In genomic region chr5:172193872-172194271, GRCh38 we compare ENCODE assay signal across 24 cellular contexts. TPM values are rescaled to one million over a fixed set of nuclear protein-coding genes. Genes with fewer than 3 reads are reported as not detected.
DNase-seq lines count a peak whose midpoint lies in the region; ATAC-seq, FAIRE-seq and TF ChIP-seq lines count a peak whose summit lies in the region.
"Had no signal": no experiment of that assay in that cellular context is flagged by ENCODE, and none has a peak within 500 bp of the region (broad histone marks: within the 10 kb centered on the region; RNA-seq: fewer than 3 reads in every experiment).

EFCAB9 (plus strand) TSS chr5:172194172; CDS start chr5:172194173, 1 bp downstream.

- no peak for TF ChIP-seq RAD21 in HepG2 (CRISPR knock-in tag; IDR thresholded peaks at IDR 0.05)
- TF ChIP-seq RAD21 in H1 (IDR thresholded peaks at IDR 0.05 in 1 of 2, conservative IDR thresholded peaks at IDR 0.05 in 1 of 2; ENCODE audit: low read depth in 2 of 2, low read length in 2 of 2) = no peak

- H2AFZ ChIP-seq in HepG2 (ENCODE audit: low read length) (peak within 1 kb of the TSS; percentile 70), H1 (ENCODE audit: low read length) (no peak within 1 kb of the TSS), smooth muscle cell (ENCODE audit: low read depth) (no peak within 1 kb of the TSS)

- H3K23ac ChIP-seq in H1 (ENCODE audit: insufficient read length) = no peak within 1 kb of the TSS

- H2BK15ac ChIP-seq in H1 (ENCODE audit: low read length) = no peak within 1 kb of the TSS

- 0 out of 2 replicates have a peak within 1 kb of the TSS, but pooled peaks have one; percentile 10 for H3K9ac ChIP-seq in HepG2 (ENCODE audit: insufficient read depth, low read depth, low read length)
- H3K9ac ChIP-seq in H1 (replicated peaks in 1 of 4; ENCODE audit: extremely low read depth in 1 of 4, low read depth in 3 of 4, low read length in 3 of 4) = no peak within 1 kb of the TSS
- H3K9ac ChIP-seq in smooth muscle cell (ENCODE audit: low read depth) = no peak within 1 kb of the TSS

- no peak within 1 kb of the TSS for H4K91ac ChIP-seq in H1 (replicated peaks; ENCODE audit: insufficient read length, low read length)

- H4K5ac ChIP-seq in H1 (ENCODE audit: insufficient read length, low read depth, low read length) = no peak within 1 kb of the TSS

- H3K23me2 ChIP-seq in H1 (ENCODE audit: low read depth, low read length) = peaks cover 5% of the 10 kb centered on the region; the same call in 1 of the 2 replicates

- TF ChIP-seq CTCF in HepG2 (CRISPR knock-in tag; IDR thresholded peaks at IDR 0.05) (no peak), right lobe of liver (IDR thresholded peaks at IDR 0.05) (no peak), Panc1 (IDR thresholded peaks at IDR 0.05) (no peak), H1 (IDR thresholded peaks at IDR 0.05; ENCODE audit: control extremely low read depth in 1 of 3, insufficient read depth in 1 of 3, low read depth in 1 of 3, low read length in 3 of 3) (no peak), smooth muscle cell (IDR thresholded peaks at IDR 0.05; ENCODE audit: borderline replicate concordance, insufficient read depth, poor library complexity, severe bottlenecking) (no peak)

- no peaks in the 10 kb centered on the region for H4K20me1 ChIP-seq in HepG2 (ENCODE audit: insufficient read depth, low read length)
- no peaks in the 10 kb centered on the region for H4K20me1 ChIP-seq in H1 (replicated peaks in 1 of 2; ENCODE audit: control insufficient read depth in 1 of 2, insufficient read depth in 2 of 2, low read length in 2 of 2)
- H4K20me1 ChIP-seq in smooth muscle cell (ENCODE audit: low read depth) = no peaks in the 10 kb centered on the region

- no peak for TF ChIP-seq EP300 in HepG2 (IDR thresholded peaks at IDR 0.05; ENCODE audit: low read depth in 2 of 2, low read length in 2 of 2)
- TF ChIP-seq EP300 in HepG2 (CRISPR knock-in tag; IDR thresholded peaks at IDR 0.05; ENCODE audit: borderline replicate concordance) = no peak
- no peak for TF ChIP-seq EP300 in H1 (IDR thresholded peaks at IDR 0.05; ENCODE audit: borderline replicate concordance in 1 of 2, low read depth in 2 of 2, low read length in 2 of 2)

- POLR2A ChIA-PET in HepG2 (lab: Yijun Ruan, JAX) (no interaction called here), Panc1 (lab: Charles Lee) (no interaction called here), H1 (lab: Charles Lee; ENCODE audit: partially characterized antibody) (interaction anchor here (0.6 to 1.5 kb wide), 2 partner anchors 45 to 89 kb away, joined by 3 to 5 read pairs; no protein-coding TSS in a partner anchor)

- H3K9me3 ChIP-seq in HepG2 (ENCODE audit: low read length) (no peaks in the 10 kb centered on the region), right lobe of liver (no peaks in the 10 kb centered on the region), Panc1 (ENCODE audit: control insufficient read depth, insufficient read depth, low read depth, low read length) (no peaks in the 10 kb centered on the region), H1 (ENCODE audit: insufficient read depth in 2 of 2, low read depth in 1 of 2, low read length in 1 of 2) (peaks cover 0 to 6% of the 10 kb centered on the region in 2 experiments; a peak in 1 of 4 replicates), smooth muscle cell (replicated peaks; ENCODE audit: low read depth) (no peaks in the 10 kb centered on the region)
- H3K9me3 ChIP-seq: A549 had no signal

- H3K18ac ChIP-seq in H1 (ENCODE audit: extremely low read depth, low read length) = no peak within 1 kb of the TSS

- no peak within 1 kb of the TSS for H2BK12ac ChIP-seq in H1 (ENCODE audit: low read depth, low read length)

- no peak within 1 kb of the TSS for H2BK120ac ChIP-seq in H1 (replicated peaks; ENCODE audit: low read depth, low read length)

- FAIRE-seq in HepG2 (lab: Jason Lieb, UNC) = no peak
- no peak for FAIRE-seq in H1 (lab: Jason Lieb, UNC)
- FAIRE-seq: A549, GM12878 had no signal

- no peak within 1 kb of the TSS for H3K4ac ChIP-seq in H1 (replicated peaks; ENCODE audit: insufficient read length, low read depth, low read length)

- TF ChIP-seq POLR2A in HepG2 (IDR thresholded peaks at IDR 0.05; ENCODE audit: insufficient read depth in 1 of 2, low read depth in 2 of 2, low read length in 2 of 2) (no peak), right lobe of liver (IDR thresholded peaks at IDR 0.05) (no peak), H1 (IDR thresholded peaks at IDR 0.05; ENCODE audit: control extremely low read depth in 1 of 2, low read depth in 2 of 2, low read length in 2 of 2) (no peak)

- CTCF ChIA-PET in HepG2 (lab: Yijun Ruan, JAX; ENCODE audit: low intra/inter-chr PET ratio, low total read pairs) = no interaction called here
- CTCF ChIA-PET in Panc1 (lab: Charles Lee) = no interaction called here
- CTCF ChIA-PET in H1 (lab: Charles Lee; ENCODE audit: partially characterized antibody) = interaction anchor here (0.6 to 0.7 kb wide), 2 partner anchors 8 to 34 kb away, joined by 3 read pairs; no protein-coding TSS in a partner anchor

- H2BK20ac ChIP-seq in H1 (ENCODE audit: low read length) = peak within 1 kb of the TSS; percentile 32; the same call in 1 of the 2 replicates

- DNase-seq in HepG2 (ENCODE audit: low spot score) (no peak), right lobe of liver (no peak), Panc1 (ENCODE audit: low read depth, low spot score) (no peak), H1 (ENCODE audit: low read depth in 1 of 2, low spot score in 2 of 2) (no peak), smooth muscle cell (lab: John Stamatoyannopoulos, UW; ENCODE audit: unreplicated experiment) (no peak), OCI-M2 (lab: John Stamatoyannopoulos, UW; ENCODE audit: unreplicated experiment) (no peak)
- DNase-seq: 8988T; ACHN; AML-193; C1 segment of cervical spinal cord; Calu3; CD4-positive, alpha-beta memory T cell; COR-L47; DMS79; EL; GDM1; GOT3; H7; HCEC 1CT had no signal

- no peak within 1 kb of the TSS for H3K56ac ChIP-seq in H1 (replicated peaks; ENCODE audit: insufficient read length, low read depth, low read length)

- peaks cover 21% of the 10 kb centered on the region for H3K4me1 ChIP-seq in HepG2 (ENCODE audit: insufficient read depth, low read length)
- H3K4me1 ChIP-seq in right lobe of liver = no peaks in the 10 kb centered on the region
- H3K4me1 ChIP-seq in Panc1 (ENCODE audit: control insufficient read depth, insufficient read depth, low read length) = peaks cover 11% of the 10 kb centered on the region; the same call in 1 of the 2 replicates
- H3K4me1 ChIP-seq in H1 (replicated peaks in 1 of 4; ENCODE audit: control insufficient read depth in 3 of 4, insufficient read depth in 4 of 4, low read length in 3 of 4) = no peaks in the 10 kb centered on the region; a peak in 2 of 7 replicates
- H3K4me1 ChIP-seq in smooth muscle cell (ENCODE audit: low read depth) = peaks cover 13% of the 10 kb centered on the region
- H3K4me1 ChIP-seq: A549 had no signal

- H3K79me2 ChIP-seq in HepG2 (ENCODE audit: insufficient read depth, low read length) (no peaks in the 10 kb centered on the region), H1 (ENCODE audit: control insufficient read depth in 1 of 2, insufficient read depth in 2 of 2, low read length in 2 of 2) (no peaks in the 10 kb centered on the region), smooth muscle cell (ENCODE audit: low read depth) (no peaks in the 10 kb centered on the region)

- H3F3A ChIP-seq in smooth muscle cell (ENCODE audit: low read depth) = peaks cover 8% of the 10 kb centered on the region

- in situ Hi-C loops in HepG2 (cut with HindIII; ENCODE audit: extremely low pct_ligation_motif_present, low pct_unique_long_range_greater_than_20kb) (no loop called here), Panc1 (cut with HindIII; ENCODE audit: low pct_unique_long_range_greater_than_20kb, low sequenced_read_pairs) (no loop called here)

- H4K8ac ChIP-seq in H1 (ENCODE audit: extremely low read depth, insufficient read depth, low read length) = no peak within 1 kb of the TSS

- H2AK5ac ChIP-seq in H1 (ENCODE audit: low read depth, low read length) = no peak within 1 kb of the TSS

- H2BK5ac ChIP-seq in H1 (ENCODE audit: low read depth, low read length) = no peak within 1 kb of the TSS

- intact Hi-C loops in HepG2 (cut with micrococcal nuclease; ENCODE audit: unreplicated experiment) (no loop called here), right lobe of liver (cut with DNase I) (no loop called here), Panc1 (cut with micrococcal nuclease; ENCODE audit: unreplicated experiment) (loop anchor here (10.0 kb wide), 1 partner anchor 91 kb away; the partner anchor contains the start of gene UBTD2)

- H3K4me3 ChIP-seq in HepG2 (replicated peaks in 1 of 3; ENCODE audit: insufficient read depth in 1 of 3, low read depth in 2 of 3, low read length in 3 of 3) = peak within 1 kb of the TSS; percentile 11 to 47 (median 46); a peak in 4 of 6 replicates
- H3K4me3 ChIP-seq in right lobe of liver = no peak within 1 kb of the TSS
- H3K4me3 ChIP-seq in Panc1 (ENCODE audit: low read depth in 2 of 2, low read length in 2 of 2) = peak within 1 kb of the TSS; percentile 16 to 21; a peak in 2 of 4 replicates
- no peak within 1 kb of the TSS for H3K4me3 ChIP-seq in H1 (ENCODE audit: extremely low read depth in 1 of 4, insufficient read depth in 2 of 4, low read depth in 3 of 4, low read length in 4 of 4)
- H3K4me3 ChIP-seq in smooth muscle cell = peak within 1 kb of the TSS; percentile 16
- H3K4me3 ChIP-seq: A549, GM12878 had no signal

- no peaks in the 10 kb centered on the region for H3K79me1 ChIP-seq in H1 (ENCODE audit: low read depth, low read length)

- H3K4me2 ChIP-seq in HepG2 (ENCODE audit: low read depth, low read length) (peak within 1 kb of the TSS; percentile 41), H1 (ENCODE audit: insufficient read depth in 1 of 2, low read depth in 2 of 2, low read length in 2 of 2) (no peak within 1 kb of the TSS; a peak in 1 of 4 replicates), smooth muscle cell (peak within 1 kb of the TSS; percentile 48)
- H3K4me2 ChIP-seq: A549 had no signal

- H3K14ac ChIP-seq in H1 (ENCODE audit: insufficient read length) = no peak within 1 kb of the TSS

- H3K27me3 ChIP-seq in HepG2 (ENCODE audit: control insufficient read depth in 1 of 2, insufficient read depth in 2 of 2, low read length in 2 of 2) = no peaks in the 10 kb centered on the region
- no peaks in the 10 kb centered on the region for H3K27me3 ChIP-seq in right lobe of liver
- no peaks in the 10 kb centered on the region for H3K27me3 ChIP-seq in Panc1 (ENCODE audit: control insufficient read depth, insufficient read depth, low read length)
- no peaks in the 10 kb centered on the region for H3K27me3 ChIP-seq in H1 (replicated peaks in 1 of 4; ENCODE audit: control insufficient read depth in 3 of 4, extremely low read depth in 1 of 4, insufficient read depth in 3 of 4, low read length in 3 of 4)
- H3K27me3 ChIP-seq in smooth muscle cell (ENCODE audit: low read depth) = no peaks in the 10 kb centered on the region

- BruUV-seq in HepG2 (replicated peaks; lab: Mats Ljungman, UMichigan) (no TSS peak), Panc1 (replicated peaks; lab: Mats Ljungman, UMichigan) (no TSS peak)

- ATAC-seq in HepG2 = no peak
- no peak for ATAC-seq in right lobe of liver
- ATAC-seq in Panc1 = no peak
- ATAC-seq in HG02870 (IDR thresholded peaks at IDR 0.05; ENCODE audit: unreplicated experiment) = no peak
- no peak for ATAC-seq in GM19035 (IDR thresholded peaks at IDR 0.05; ENCODE audit: unreplicated experiment)
- ATAC-seq: A549, GM12878 had no signal

- H3K36me3 ChIP-seq in HepG2 (replicated peaks in 1 of 2; ENCODE audit: control insufficient read depth in 1 of 2, insufficient read depth in 2 of 2, low read length in 2 of 2) = no peaks in the 10 kb centered on the region
- H3K36me3 ChIP-seq in right lobe of liver = no peaks in the 10 kb centered on the region
- no peaks in the 10 kb centered on the region for H3K36me3 ChIP-seq in Panc1 (ENCODE audit: control insufficient read depth, insufficient read depth, low read length)
- H3K36me3 ChIP-seq in H1 (ENCODE audit: control insufficient read depth in 2 of 4, insufficient read depth in 4 of 4, low read length in 3 of 4) = no peaks in the 10 kb centered on the region
- no peaks in the 10 kb centered on the region for H3K36me3 ChIP-seq in smooth muscle cell (ENCODE audit: low read depth)

- H3K27ac ChIP-seq in HepG2 (ENCODE audit: extremely low read length, insufficient read depth, low read length) (no peak within 1 kb of the TSS), right lobe of liver (no peak within 1 kb of the TSS), Panc1 (ENCODE audit: low read length) (0 out of 2 replicates have a peak within 1 kb of the TSS, but pooled peaks have one; percentile 41), H1 (ENCODE audit: low read depth, low read length) (no peak within 1 kb of the TSS), smooth muscle cell (ENCODE audit: low read depth) (no peak within 1 kb of the TSS)
- H3K27ac ChIP-seq: A549 had no signal

- 37% methylated on average over 6 of the region's 6 CpGs for WGBS in HepG2 (ENCODE audit: low lambda C conversion rate)
- WGBS in right lobe of liver (ENCODE audit: insufficient coverage, low coverage, low lambda C conversion rate, missing lambda C conversion rate) = 64% methylated on average over 6 of the region's 6 CpGs
- 87% methylated on average over 6 of the region's 6 CpGs; no CpG with 5 or more reads in 1 of the 2 experiments for WGBS in H1 (ENCODE audit: extremely low coverage in 1 of 2, insufficient coverage in 1 of 2, insufficient read length in 1 of 2, insufficient replicate concordance in 2 of 2, low coverage in 1 of 2, low lambda C conversion rate in 2 of 2, missing lambda C conversion rate in 1 of 2), 2 experiments
- WGBS in smooth muscle cell (ENCODE audit: low lambda C conversion rate) = 90% methylated on average over 6 of the region's 6 CpGs

RNA-seq across cellular contexts. Expression of gene EFCAB9, which starts in this region (rescaled TPM):
- total RNA-seq in HepG2 (2016; rRNA removed; fragmentation: Illumina TruSeq; extraction: Trizol) (not detected in 2 replicates), right lobe of liver (not detected), Panc1 (2021; ENCODE audit: unreplicated experiment) (not detected), smooth muscle cell (not detected in 2 replicates)
- total RNA-seq in HepG2 (2016; cell fraction: cytosol; rRNA removed; fragmentation: Illumina TruSeq; extraction: Trizol; ENCODE audit: low read depth) = not detected in 2 replicates
- not detected in 2 replicates for total RNA-seq in HepG2 (2016; cell fraction: insoluble cytoplasmic fraction; rRNA removed; fragmentation: Illumina TruSeq; extraction: Trizol)
- not detected in 2 replicates for total RNA-seq in HepG2 (2016; cell fraction: membrane; rRNA removed; fragmentation: Illumina TruSeq; extraction: Trizol)
- total RNA-seq in HepG2 (2016; cell fraction: nucleus; rRNA removed; fragmentation: Illumina TruSeq; extraction: Trizol) = not detected in 2 replicates
- polyA plus RNA-seq in HepG2 (2011; rRNA removed) (not detected in 2 replicates), H1 (2011; rRNA removed) (not detected in 2 replicates), smooth muscle cell (not detected in 2 replicates)
- polyA plus RNA-seq in HepG2 (2011; cell fraction: cytosol; rRNA removed) = not detected in 2 replicates
- not detected in 2 replicates for polyA plus RNA-seq in HepG2 (2011; cell fraction: nucleus; rRNA removed)
- polyA plus RNA-seq in HepG2 (2012) = not detected in 2 replicates
- not detected in 2 replicates for polyA plus RNA-seq in HepG2 (2016; cell fraction: cytosol; fragmentation: Illumina TruSeq; extraction: Trizol; ENCODE audit: low read depth)
- polyA plus RNA-seq in HepG2 (2016; cell fraction: insoluble cytoplasmic fraction; fragmentation: Illumina TruSeq; extraction: Trizol; ENCODE audit: low read depth) = not detected in 2 replicates
- polyA plus RNA-seq in HepG2 (2016; cell fraction: membrane; fragmentation: Illumina TruSeq; extraction: Trizol; ENCODE audit: low read depth) = not detected in 2 replicates
- not detected in 2 replicates for polyA plus RNA-seq in HepG2 (2016; cell fraction: nucleus; fragmentation: Illumina TruSeq; extraction: Trizol; ENCODE audit: insufficient read depth, low read depth)
- not detected in 2 replicates for polyA minus RNA-seq in HepG2 (2011; rRNA and poly(A)+ RNA removed; ENCODE audit: low replicate concordance)
- not detected in 2 replicates for polyA minus RNA-seq in HepG2 (2011; cell fraction: cytosol; rRNA and poly(A)+ RNA removed)
- not detected in 2 replicates for polyA minus RNA-seq in HepG2 (2011; cell fraction: nucleus; rRNA and poly(A)+ RNA removed)
- not detected for polyA plus RNA-seq in Panc1 (2012; ENCODE audit: insufficient read length)
- not detected in 2 replicates for total RNA-seq in H1 (2021; fragmentation: NEBNext Ultra II Directional; extraction: Animal tissue kit (Norgen Biotek cat#: 25700))
- polyA plus RNA-seq in H1 (2011; cell fraction: cytosol; rRNA removed) = not detected
- not detected for polyA plus RNA-seq in H1 (2011; cell fraction: nucleus; rRNA removed)
- not detected in 4 replicates for polyA plus RNA-seq in H1 (2012, experiment 1 of 2)
- polyA plus RNA-seq in H1 (2012, experiment 2 of 2) = not detected
- polyA plus RNA-seq in H1 (2013, experiment 1 of 2) = not detected
- polyA plus RNA-seq in H1 (2013, experiment 2 of 2) = not detected
- not detected in 2 replicates for polyA minus RNA-seq in H1 (2011; rRNA and poly(A)+ RNA removed)
- not detected for polyA minus RNA-seq in H1 (2011; cell fraction: cytosol; rRNA and poly(A)+ RNA removed)
- not detected for polyA minus RNA-seq in H1 (2011; cell fraction: nucleus; rRNA and poly(A)+ RNA removed)
- total RNA-seq: Calu3; CD4-positive, alpha-beta memory T cell; GM12878; H7 had no signal
- polyA plus RNA-seq: A549; BJ; CD4-positive, alpha-beta memory T cell had no signal

Comparison
In these comparisons a context has a peak if more than half of its experiments do, and no peak if none do; other contexts are left out.
1. H3K4me3 ChIP-seq: peak in HepG2 (3 of 3), Panc1 (2 of 2) and smooth muscle cell (single experiment); none in right lobe of liver (0 of 3) and H1 (0 of 4).
2. H3K4me2 ChIP-seq: peak in HepG2 (single experiment) and smooth muscle cell (single experiment); none in H1 (0 of 2).